Comparison of ENCODE assay signal across 8 cellular contexts in genomic region chr20:53735536-53736050, GRCh38.
A peak's percentile ranks its signal among the peaks of the same experiment; 100 is the strongest.
DNase-seq lines count a peak whose midpoint lies in the region; ATAC-seq and TF ChIP-seq lines count a peak whose summit lies in the region.

No MANE protein-coding gene starts in this region.

- H3K9me3 ChIP-seq in OCI-LY3 (ENCODE audit: insufficient read depth, low read length), result no peaks in the 10 kb centered on the region
- H3K9me3 ChIP-seq in endodermal cell (ENCODE audit: control insufficient read depth, low read length), result no peaks in the 10 kb centered on the region

- H3K9me3 Mint-ChIP-seq in endodermal cell, result no peaks in the 10 kb centered on the region

- H3K36me3 ChIP-seq in OCI-LY3 (replicated peaks; ENCODE audit: low read depth, low read length) (no peaks in the 10 kb centered on the region), endodermal cell (ENCODE audit: control insufficient read depth, insufficient read depth, low read length) (no peaks in the 10 kb centered on the region)

- no peak overlapping the region for H3K4me3 Mint-ChIP-seq in endodermal cell

- H3K27ac Mint-ChIP-seq in endodermal cell, result peak overlapping the region; percentile 95

- no peaks in the 10 kb centered on the region for H3K27me3 Mint-ChIP-seq in endodermal cell (ENCODE audit: insufficient read depth)

- no peaks in the 10 kb centered on the region for H4K20me1 ChIP-seq in OCI-LY3 (ENCODE audit: insufficient read depth, low read length)

- H3K27me3 ChIP-seq in OCI-LY3 (ENCODE audit: low read depth, low read length) (no peaks in the 10 kb centered on the region), endodermal cell (ENCODE audit: control insufficient read depth, insufficient read depth, low read length, poor library complexity, severe bottlenecking) (no peaks in the 10 kb centered on the region)

- peak overlapping the region; percentile 17; the same call in 1 of the 2 replicates for H3K9ac ChIP-seq in OCI-LY3 (ENCODE audit: low read length)
- H3K9ac ChIP-seq in endodermal cell (ENCODE audit: extremely low read depth, low read length, poor library complexity, severe bottlenecking), result no peak overlapping the region

- no peak overlapping the region; the same call in 1 of the 2 replicates for H3K4me3 ChIP-seq in OCI-LY3 (ENCODE audit: low read length)
- H3K4me3 ChIP-seq in endodermal cell (ENCODE audit: low read length), result no peak overlapping the region
- peak overlapping the region; percentile 40 for H3K4me3 ChIP-seq in retinal pigment epithelial cell (ENCODE audit: low read length)

- H3K36me3 Mint-ChIP-seq in endodermal cell (ENCODE audit: low read depth), result no peaks in the 10 kb centered on the region

- H3K27ac ChIP-seq in OCI-LY3 (ENCODE audit: low read length), result peak overlapping the region; percentile 79
- peak overlapping the region; percentile 95 for H3K27ac ChIP-seq in endodermal cell (ENCODE audit: low read depth, low read length)

- no peaks in the 10 kb centered on the region for H3K79me2 ChIP-seq in OCI-LY3 (ENCODE audit: low read length)

- H3K4me1 Mint-ChIP-seq in endodermal cell, result peaks cover 66% of the 10 kb centered on the region

- H3K4me1 ChIP-seq in OCI-LY3 (ENCODE audit: low read length) (peaks cover 53% of the 10 kb centered on the region), endodermal cell (ENCODE audit: control insufficient read depth, insufficient read depth, low read length) (peaks cover 28% of the 10 kb centered on the region)

- TF ChIP-seq CTCF in OCI-LY3 (IDR thresholded peaks at IDR 0.05; ENCODE audit: low read depth, low read length) (no peak), endodermal cell (conservative IDR thresholded peaks at IDR 0.05) (no peak), retinal pigment epithelial cell (conservative IDR thresholded peaks at IDR 0.05; ENCODE audit: low read depth, low read length) (no peak)

- 42 to 75% methylated on average over 3 to 5 of the region's 5 CpGs for WGBS in endodermal cell (ENCODE audit: insufficient coverage in 1 of 2, insufficient read length in 1 of 2), 2 experiments

- peak overlapping the region; percentile 52 for H2AFZ ChIP-seq in OCI-LY3 (ENCODE audit: low read depth, low read length)

- H3K4me2 ChIP-seq in OCI-LY3 (ENCODE audit: low read length), result peak overlapping the region; percentile 91

- no peak for ATAC-seq in HG03135 (IDR thresholded peaks at IDR 0.05; ENCODE audit: unreplicated experiment)

- DNase-seq in NCI-H2107 treated with DMSO at 0.1 percent for 48 hours (lab: John Stamatoyannopoulos, UW; ENCODE audit: unreplicated experiment) (peak; percentile 28), NCI-H2107 (lab: John Stamatoyannopoulos, UW) (no peak), endodermal cell (no peak), retinal pigment epithelial cell (ENCODE audit: low read depth) (peak; percentile 88)
- DNase-seq in stimulated activated CD4-positive, alpha-beta T cell treated with anti-CD3 and anti-CD28 coated beads, Interleukin-12 subunit alpha, Interleukin-12 subunit beta, amount 100 ng/mL, for 4 hours, result no peak
- no peak for DNase-seq in stimulated activated CD4-positive, alpha-beta T cell treated with anti-CD3 and anti-CD28 coated beads, Interleukin-4, amount 100 ng/mL, for 24 hours

Comparison
In these comparisons a context has a peak if more than half of its experiments do, and no peak if none do; other contexts are left out.
1. DNase-seq: peak in NCI-H2107 treated with DMSO at 0.1 percent for 48 hours (single experiment) and retinal pigment epithelial cell (single experiment); none in NCI-H2107 (single experiment), endodermal cell (single experiment), stimulated activated CD4-positive, alpha-beta T cell treated with anti-CD3 and anti-CD28 coated beads, Interleukin-12 subunit alpha, Interleukin-12 subunit beta, amount 100 ng/mL, for 4 hours (single experiment) and stimulated activated CD4-positive, alpha-beta T cell treated with anti-CD3 and anti-CD28 coated beads, Interleukin-4, amount 100 ng/mL, for 24 hours (single experiment).